Comparison of ENCODE assay signal across 17 cellular contexts in genomic region chr7:80542398-80542797, GRCh38. TPM values are rescaled to one million over a fixed set of nuclear protein-coding genes. Genes with fewer than 3 reads are reported as not detected.
A peak's percentile ranks its signal among the peaks of the same experiment; 100 is the strongest.
DNase-seq lines count a peak whose midpoint lies in the region; TF ChIP-seq lines count a peak whose summit lies in the region.
"Had no signal": no experiment of that assay in that cellular context is flagged by ENCODE, and none has a peak within 500 bp of the region (broad histone marks: within the 10 kb centered on the region; RNA-seq: fewer than 3 reads in every experiment).

No MANE protein-coding gene starts in this region.

- no peaks in the 10 kb centered on the region for H3K27me3 ChIP-seq in mammary epithelial cell (ENCODE audit: insufficient read depth, low read length)
- no peaks in the 10 kb centered on the region for H3K27me3 ChIP-seq in WERI-Rb-1 (ENCODE audit: insufficient read depth, low read depth, severe bottlenecking)

- BruUV-seq in mammary epithelial cell (replicated peaks; lab: Mats Ljungman, UMichigan) = no TSS peak

- H3K4me2 ChIP-seq in mammary epithelial cell (ENCODE audit: insufficient read depth, low read depth, low read length) = peak overlapping the region; percentile 61

- H3K9me3 ChIP-seq in mammary epithelial cell (replicated peaks; ENCODE audit: insufficient read depth, low read length) (no peaks in the 10 kb centered on the region), WERI-Rb-1 (ENCODE audit: severe bottlenecking) (no peaks in the 10 kb centered on the region)

- H3K36me3 ChIP-seq in mammary epithelial cell (ENCODE audit: insufficient read depth, low read length) (no peaks in the 10 kb centered on the region), WERI-Rb-1 (no peaks in the 10 kb centered on the region)

- DNase-seq in AG09309 (ENCODE audit: low read depth) (peak; percentile 91), LHCN-M2 (ENCODE audit: low read depth) (peak; percentile 90), mammary epithelial cell (peak; percentile 84), kidney tubule cell (ENCODE audit: low spot score) (peak; percentile 77), SKM-1 treated with dmso at 0.1 percent for 144 hours (lab: John Stamatoyannopoulos, UW; ENCODE audit: unreplicated experiment) (no peak), WERI-Rb-1 (no peak), HuH-7 (ENCODE audit: low spot score) (no peak)
- DNase-seq in activated T-cell treated with anti-CD3 and anti-CD28 coated beads, Interleukin-2, amount 50 U/mL, for 48 hours = no peak
- DNase-seq: activated CD4-positive, alpha-beta T cell treated with anti-CD3 and anti-CD28 coated beads for 4 hours; activated effector memory CD4-positive, alpha-beta T cell treated with anti-CD3 and anti-CD28 coated beads, Interleukin-2, amount 50 U/mL, for 16 hours; CD8-positive, alpha-beta T cell; effector memory CD4-positive, alpha-beta T cell; kidney; MV-4-11; NCI-H524 treated with DMSO at 0.1 percent for 48 hours; stimulated activated CD4-positive, alpha-beta T cell treated with anti-CD3 and anti-CD28 coated beads, Interleukin-2, amount 100 ng/mL, for 48 hours had no signal

- H3K4me3 ChIP-seq in AG09309 (ENCODE audit: control insufficient read depth, low read depth, low read length) = no peak overlapping the region
- H3K4me3 ChIP-seq in mammary epithelial cell (replicated peaks in 1 of 3; ENCODE audit: insufficient read depth in 1 of 3, low read depth in 2 of 3, low read length in 3 of 3) = no peak overlapping the region
- H3K4me3 ChIP-seq in WERI-Rb-1 (ENCODE audit: low read depth, low read length) = no peak overlapping the region

- H3K27ac ChIP-seq in mammary epithelial cell (ENCODE audit: insufficient read depth, low read depth, low read length) (no peak overlapping the region), WERI-Rb-1 (no peak overlapping the region)

- in situ Hi-C loops in mammary epithelial cell (cut with MboI; ENCODE audit: low sequenced_read_pairs in 2 of 2) = no loop called here

- intact Hi-C loops in mammary epithelial cell (cut with micrococcal nuclease) = no loop called here

- TF ChIP-seq CTCF in AG09309 (IDR thresholded peaks at IDR 0.05; ENCODE audit: control insufficient read depth, insufficient read depth, low read depth, low read length, missing control alignments) (no peak), mammary epithelial cell (conservative IDR thresholded peaks at IDR 0.05 in 1 of 2, IDR thresholded peaks at IDR 0.05 in 1 of 2; ENCODE audit: extremely low read depth in 1 of 2, insufficient read depth in 1 of 2, low read depth in 1 of 2, low read length in 2 of 2) (no peak), WERI-Rb-1 (IDR thresholded peaks at IDR 0.05; ENCODE audit: low read depth, low read length) (no peak)

- H3K9ac ChIP-seq in mammary epithelial cell (ENCODE audit: insufficient read depth, low read length) = peak overlapping the region; percentile 10

- CTCF ChIA-PET in mammary epithelial cell (lab: Charles Lee; ENCODE audit: low non-redundant PET) = no interaction called here

- peak overlapping the region; percentile 41 for H2AFZ ChIP-seq in mammary epithelial cell (ENCODE audit: low read depth, low read length)

- H3K79me2 ChIP-seq in mammary epithelial cell (ENCODE audit: insufficient read depth, low read length) = no peaks in the 10 kb centered on the region

- 8% methylated on average over 1 of the region's 1 CpG for WGBS in mammary epithelial cell (ENCODE audit: low coverage, missing lambda C conversion rate)

- no peaks in the 10 kb centered on the region for H4K20me1 ChIP-seq in mammary epithelial cell (ENCODE audit: insufficient read depth, low read length)

- dilution Hi-C loops in mammary epithelial cell (cut with HindIII; ENCODE audit: low sequenced_read_pairs) = no loop called here

- H3K4me1 ChIP-seq in mammary epithelial cell (ENCODE audit: insufficient read depth, low read length) = peaks cover 21% of the 10 kb centered on the region

RNA-seq across cellular contexts. Expression of gene GNAT3, which starts 30.5 kb away (rescaled TPM):
- total RNA-seq in LHCN-M2 (2014; rRNA removed) = not detected in 2 replicates
- polyA plus RNA-seq in LHCN-M2 (2012) = not detected
- not detected for total RNA-seq in mammary epithelial cell
- not detected for polyA plus RNA-seq in mammary epithelial cell
- not detected for polyA minus RNA-seq in mammary epithelial cell
- total RNA-seq: CD8-positive, alpha-beta T cell; kidney; SK-MEL-5 had no signal

Comparison
In these comparisons a context has a peak if more than half of its experiments do, and no peak if none do; other contexts are left out.
1. DNase-seq: peak in AG09309 (single experiment), LHCN-M2 (single experiment), mammary epithelial cell (single experiment) and kidney tubule cell (single experiment); none in activated T-cell treated with anti-CD3 and anti-CD28 coated beads, Interleukin-2, amount 50 U/mL, for 48 hours (0 of 2), SKM-1 treated with dmso at 0.1 percent for 144 hours (single experiment), WERI-Rb-1 (single experiment) and HuH-7 (single experiment).